27 cellular contexts compared by ENCODE assay signal in genomic region chr1:87408665-87409248, GRCh38.
"Had no signal": no experiment of that assay in that cellular context is flagged by ENCODE, and none has a peak within 500 bp of the region (broad histone marks: within the 10 kb centered on the region; RNA-seq: fewer than 3 reads in every experiment).

No MANE protein-coding gene starts in this region.

- ATAC-seq: activated CD4-positive, CD25-positive, alpha-beta regulatory T cell treated with anti-CD3 and anti-CD28 coated beads, Interleukin-2, amount 50 U/mL, for 24 hours; activated CD8-positive, alpha-beta T cell treated with anti-CD3 and anti-CD28 coated beads for 36 hours; activated T-cell treated with anti-CD3 and anti-CD28 coated beads, Interleukin-2, amount 50 U/mL, for 4 hours; activated T-helper 17 cell treated with anti-CD3 and anti-CD28 coated beads, Interleukin-2, amount 50 U/mL, for 72 hours; esophagus mucosa had no signal

- H3K4me3 ChIP-seq: coronary artery, dorsolateral prefrontal cortex had no signal

- H3K27me3 ChIP-seq: brain microvascular endothelial cell, dorsolateral prefrontal cortex had no signal

- H3K36me3 ChIP-seq: brain microvascular endothelial cell had no signal

- DNase-seq: activated B cell treated with CpG ODN at 0.5 μM for 24 hours; activated CD4-positive, alpha-beta T cell treated with anti-CD3 and anti-CD28 coated beads for 48 hours; activated CD4-positive, alpha-beta T cell treated with anti-CD3 and anti-CD28 coated beads, Interleukin-2, amount 50 U/mL, for 1 hour; activated CD4-positive, alpha-beta T cell treated with anti-CD3 and anti-CD28 coated beads, Interleukin-2, amount 50 U/mL, for 48 hours; activated CD8-positive, alpha-beta memory T cell treated with anti-CD3 and anti-CD28 coated beads for 24 hours; activated CD8-positive, alpha-beta T cell treated with anti-CD3 and anti-CD28 coated beads for 36 hours; activated effector memory CD4-positive, alpha-beta T cell treated with Interleukin-2 at 50 U/mL for 16 hours; activated gamma-delta T cell treated with Interleukin-2 at 50 U/mL for 16 hours; activated naive CD4-positive, alpha-beta T cell treated with anti-CD3 and anti-CD28 coated beads, Interleukin-2, amount 50 U/mL, for 16 hours; activated naive CD4-positive, alpha-beta T cell treated with Interleukin-2 at 50 U/mL for 16 hours; activated T-cell treated with anti-CD3 and anti-CD28 coated beads, Interleukin-2, amount 50 U/mL, for 4 hours; amniotic stem cell; anterior cingulate cortex; brain microvascular endothelial cell; dorsolateral prefrontal cortex; effector memory CD4-positive, alpha-beta T cell; endodermal cell; foreskin fibroblast; head of caudate nucleus; T-helper 2 cell had no signal

- FAIRE-seq: astrocyte, bronchial epithelial cell, frontal cortex had no signal

- H3K27ac ChIP-seq: brain microvascular endothelial cell, coronary artery, dorsolateral prefrontal cortex had no signal
